Comparison of ENCODE assay signal across 1 cellular context in genomic region chr11:60758671-60759070, GRCh38.
TF ChIP-seq lines count a peak whose summit lies in the region.

No MANE protein-coding gene starts in this region.

TF ChIP-seq in GM12878, 131 proteins besides CTCF, POLR2A, EP300 and RAD21:
- peak; percentile 26 for TF ChIP-seq BCL3 (IDR thresholded peaks at IDR 0.05; ENCODE audit: borderline replicate concordance, insufficient read depth, low read depth, low read length, poor library complexity, severe bottlenecking)
